Comparison of ENCODE assay signal across 8 cellular contexts in the genomic region with DNA sequence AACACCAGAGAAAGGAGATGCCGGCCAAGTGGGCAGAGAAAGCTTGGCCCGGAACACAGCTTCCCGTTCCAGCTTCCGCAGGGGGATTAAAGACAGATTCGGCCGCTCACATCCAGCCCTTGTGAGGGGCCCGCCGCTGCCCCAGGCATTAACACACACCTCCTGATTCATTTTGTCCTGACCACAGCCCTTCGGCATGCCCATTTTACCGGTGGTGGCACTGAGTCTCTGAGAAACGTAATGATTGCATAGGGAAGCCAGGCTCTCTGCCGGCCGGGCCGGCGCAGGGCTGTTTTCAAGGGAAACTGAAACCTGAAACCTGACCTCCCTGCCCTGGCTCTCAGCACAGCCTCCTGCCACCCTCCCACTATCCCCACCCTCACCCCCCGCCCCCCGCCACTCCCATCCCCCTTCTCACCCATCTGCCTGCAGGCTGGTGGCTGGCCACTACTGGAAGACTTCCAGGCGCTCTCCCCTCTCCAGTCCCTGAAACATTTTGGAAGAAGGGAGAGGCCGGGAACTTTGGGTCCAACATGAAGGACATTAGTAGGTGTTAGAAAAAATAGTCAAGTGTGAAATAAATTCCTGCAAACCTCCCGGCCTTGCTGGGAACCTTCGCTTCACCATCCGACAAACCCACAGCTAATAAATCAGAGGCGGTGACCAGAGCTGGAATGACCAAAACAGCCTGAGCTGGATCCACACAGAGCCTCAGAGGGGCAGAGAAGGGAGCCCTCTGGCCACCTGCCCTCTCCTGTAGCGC.
DNase-seq lines count a peak whose midpoint lies in the region; ATAC-seq, FAIRE-seq and TF ChIP-seq lines count a peak whose summit lies in the region.

No MANE protein-coding gene starts in this region.

- H3K4me3 ChIP-seq in colonic mucosa, result no peak overlapping the region
- H3K4me3 ChIP-seq in mucosa of descending colon, result no peak overlapping the region

- peak; percentile 71 for ATAC-seq in mucosa of descending colon
- no peak for ATAC-seq in GM21717 (IDR thresholded peaks at IDR 0.05; ENCODE audit: unreplicated experiment)
- ATAC-seq in GM18517 (IDR thresholded peaks at IDR 0.05; ENCODE audit: unreplicated experiment), result no peak

- intact Hi-C loops in colonic mucosa (cut with DNase I) (no loop called here), mucosa of descending colon (cut with DNase I, micrococcal nuclease) (no loop called here)

- DNase-seq in GM19239 (ENCODE audit: insufficient read length, low spot score), result no peak
- DNase-seq in NCI-H226, result peak; percentile 70
- peak; percentile 52 for DNase-seq in colonic mucosa
- DNase-seq in mucosa of descending colon, result peak; percentile 54 to 73 (median 72)
- no peak for DNase-seq in activated CD4-positive, alpha-beta T cell treated with anti-CD3 and anti-CD28 coated beads, Interleukin-2, amount 50 U/mL, for 1 hour
- no peak for DNase-seq in activated CD4-positive, CD25-positive, alpha-beta regulatory T cell treated with anti-CD3 and anti-CD28 coated beads, Interleukin-2, amount 50 U/mL, for 72 hours

- peak overlapping the region; percentile 18 for H3K27ac ChIP-seq in colonic mucosa

- H3K27me3 ChIP-seq in colonic mucosa, result no peaks in the 10 kb centered on the region

- no peaks in the 10 kb centered on the region for H3K9me3 ChIP-seq in colonic mucosa
- H3K9me3 ChIP-seq in mucosa of descending colon, result no peaks in the 10 kb centered on the region

- no peaks in the 10 kb centered on the region for H3K36me3 ChIP-seq in colonic mucosa
- H3K36me3 ChIP-seq in mucosa of descending colon (ENCODE audit: low read depth), result no peaks in the 10 kb centered on the region

- TF ChIP-seq CTCF in colonic mucosa (IDR thresholded peaks at IDR 0.05) (no peak), mucosa of descending colon (IDR thresholded peaks at IDR 0.05) (no peak)

- H3K4me1 ChIP-seq in colonic mucosa, result peaks cover 9% of the 10 kb centered on the region
- H3K4me1 ChIP-seq in mucosa of descending colon (ENCODE audit: low read depth), result peaks cover 20% of the 10 kb centered on the region

- peak; percentile 57 for FAIRE-seq in GM19239 (lab: Jason Lieb, UNC)

- peak overlapping the region; percentile 43 to 51 for H3K9ac ChIP-seq in colonic mucosa (ENCODE audit: low read depth in 2 of 2, low read length in 2 of 2)

Comparison
In these comparisons a context has a peak if more than half of its experiments do, and no peak if none do; other contexts are left out.
1. DNase-seq: peak in NCI-H226 (single experiment), colonic mucosa (single experiment) and mucosa of descending colon (3 of 3); none in GM19239 (single experiment), activated CD4-positive, alpha-beta T cell treated with anti-CD3 and anti-CD28 coated beads, Interleukin-2, amount 50 U/mL, for 1 hour (single experiment) and activated CD4-positive, CD25-positive, alpha-beta regulatory T cell treated with anti-CD3 and anti-CD28 coated beads, Interleukin-2, amount 50 U/mL, for 72 hours (single experiment).